ENCODE assay signal across 1 cellular context in genomic region chr5:67770431-67771025, GRCh38.
TF ChIP-seq lines count a peak whose summit lies in the region.

No MANE protein-coding gene starts in this region.

TF ChIP-seq in K562, 482 proteins besides CTCF, POLR2A, EP300 and RAD21 (continued from another document):
- TF ChIP-seq, protein P1, sequence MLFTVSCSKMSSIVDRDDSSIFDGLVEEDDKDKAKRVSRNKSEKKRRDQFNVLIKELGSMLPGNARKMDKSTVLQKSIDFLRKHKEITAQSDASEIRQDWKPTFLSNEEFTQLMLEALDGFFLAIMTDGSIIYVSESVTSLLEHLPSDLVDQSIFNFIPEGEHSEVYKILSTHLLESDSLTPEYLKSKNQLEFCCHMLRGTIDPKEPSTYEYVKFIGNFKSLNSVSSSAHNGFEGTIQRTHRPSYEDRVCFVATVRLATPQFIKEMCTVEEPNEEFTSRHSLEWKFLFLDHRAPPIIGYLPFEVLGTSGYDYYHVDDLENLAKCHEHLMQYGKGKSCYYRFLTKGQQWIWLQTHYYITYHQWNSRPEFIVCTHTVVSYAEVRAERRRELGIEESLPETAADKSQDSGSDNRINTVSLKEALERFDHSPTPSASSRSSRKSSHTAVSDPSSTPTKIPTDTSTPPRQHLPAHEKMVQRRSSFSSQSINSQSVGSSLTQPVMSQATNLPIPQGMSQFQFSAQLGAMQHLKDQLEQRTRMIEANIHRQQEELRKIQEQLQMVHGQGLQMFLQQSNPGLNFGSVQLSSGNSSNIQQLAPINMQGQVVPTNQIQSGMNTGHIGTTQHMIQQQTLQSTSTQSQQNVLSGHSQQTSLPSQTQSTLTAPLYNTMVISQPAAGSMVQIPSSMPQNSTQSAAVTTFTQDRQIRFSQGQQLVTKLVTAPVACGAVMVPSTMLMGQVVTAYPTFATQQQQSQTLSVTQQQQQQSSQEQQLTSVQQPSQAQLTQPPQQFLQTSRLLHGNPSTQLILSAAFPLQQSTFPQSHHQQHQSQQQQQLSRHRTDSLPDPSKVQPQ (CRISPR knock-in tag; IDR thresholded peaks at IDR 0.05; ENCODE audit: borderline replicate concordance), result no peak
- TF ChIP-seq ETV1 (tag; conservative IDR thresholded peaks at IDR 0.05; ENCODE audit: low read depth) (peak; percentile 64; the same call in 1 of the 2 replicates), DPF2 (IDR thresholded peaks at IDR 0.05) (peak; percentile 54), CHD7 (IDR thresholded peaks at IDR 0.05; ENCODE audit: low read depth, low read length) (no peak), CTBP1 (IDR thresholded peaks at IDR 0.05; ENCODE audit: borderline replicate concordance) (peak; percentile 71), TEAD4 (IDR thresholded peaks at IDR 0.05; ENCODE audit: low read length) (peak; percentile 56; the same call in 1 of the 2 replicates), TEAD4 (CRISPR knock-in tag; IDR thresholded peaks at IDR 0.05; ENCODE audit: borderline replicate concordance) (no peak), OTX1 (CRISPR knock-in tag; IDR thresholded peaks at IDR 0.05) (no peak), CEBPB (tag; IDR thresholded peaks at IDR 0.05) (peak; percentile 97), ZEB2 (IDR thresholded peaks at IDR 0.05) (peak; percentile 37; the same call in 1 of the 2 replicates), ARID1B (IDR thresholded peaks at IDR 0.05) (peak; percentile 51), SMARCA4 (IDR thresholded peaks at IDR 0.05) (0 out of 2 replicates have a peak, but pooled peaks have one; percentile 44), CEBPG (CRISPR knock-in tag; IDR thresholded peaks at IDR 0.05) (no peak), CEBPG (tag; conservative IDR thresholded peaks at IDR 0.05 in 1 of 2, IDR thresholded peaks at IDR 0.05 in 1 of 2) (peak in 1 of 2 experiments; percentile 79; a peak in 2 of 4 replicates), JUND (IDR thresholded peaks at IDR 0.05; ENCODE audit: borderline replicate concordance, low read depth, low read length) (peak; percentile 45; the same call in 1 of the 2 replicates), JUND (tag; IDR thresholded peaks at IDR 0.05; ENCODE audit: borderline replicate concordance, low read depth, low read length) (peak; percentile 59; the same call in 1 of the 3 replicates), BCOR (IDR thresholded peaks at IDR 0.05) (no peak), SMARCE1 (IDR thresholded peaks at IDR 0.05) (0 out of 2 replicates have a peak, but pooled peaks have one; percentile 38), ETV5 (CRISPR knock-in tag; IDR thresholded peaks at IDR 0.05; ENCODE audit: low read depth) (no peak), TEAD1 (CRISPR knock-in tag; IDR thresholded peaks at IDR 0.05) (peak in 1 of 2 experiments; percentile 57; a peak in 1 of 4 replicates), SPI1 (IDR thresholded peaks at IDR 0.05; ENCODE audit: borderline replicate concordance, low read depth, low read length) (peak; percentile 64; the same call in 1 of the 2 replicates), RCOR1 (IDR thresholded peaks at IDR 0.05; ENCODE audit: borderline replicate concordance in 1 of 2, low read depth in 2 of 2, low read length in 2 of 2) (peak in 1 of 2 experiments; percentile 47; a peak in 1 of 4 replicates), MCM7 (IDR thresholded peaks at IDR 0.05) (no peak), CBFA2T3 (IDR thresholded peaks at IDR 0.05) (peak; percentile 8; the same call in 1 of the 2 replicates), ATF3 (IDR thresholded peaks at IDR 0.05) (peak; percentile 23; the same call in 1 of the 2 replicates), ATF3 (CRISPR knock-in tag; conservative IDR thresholded peaks at IDR 0.05) (no peak), ELF4 (CRISPR knock-in tag; IDR thresholded peaks at IDR 0.05) (no peak), TRIM24 (IDR thresholded peaks at IDR 0.05) (peak in 1 of 2 experiments; percentile 38; a peak in 1 of 4 replicates), ELF1 (tag; IDR thresholded peaks at IDR 0.05) (peak; percentile 50)
- TF ChIP-seq, protein P2, sequence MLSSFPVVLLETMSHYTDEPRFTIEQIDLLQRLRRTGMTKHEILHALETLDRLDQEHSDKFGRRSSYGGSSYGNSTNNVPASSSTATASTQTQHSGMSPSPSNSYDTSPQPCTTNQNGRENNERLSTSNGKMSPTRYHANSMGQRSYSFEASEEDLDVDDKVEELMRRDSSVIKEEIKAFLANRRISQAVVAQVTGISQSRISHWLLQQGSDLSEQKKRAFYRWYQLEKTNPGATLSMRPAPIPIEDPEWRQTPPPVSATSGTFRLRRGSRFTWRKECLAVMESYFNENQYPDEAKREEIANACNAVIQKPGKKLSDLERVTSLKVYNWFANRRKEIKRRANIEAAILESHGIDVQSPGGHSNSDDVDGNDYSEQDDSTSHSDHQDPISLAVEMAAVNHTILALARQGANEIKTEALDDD (IDR thresholded peaks at IDR 0.05), result peak; percentile 79
TF ChIP-seq in K562: peak in this region for 23.
